In the genomic region with DNA sequence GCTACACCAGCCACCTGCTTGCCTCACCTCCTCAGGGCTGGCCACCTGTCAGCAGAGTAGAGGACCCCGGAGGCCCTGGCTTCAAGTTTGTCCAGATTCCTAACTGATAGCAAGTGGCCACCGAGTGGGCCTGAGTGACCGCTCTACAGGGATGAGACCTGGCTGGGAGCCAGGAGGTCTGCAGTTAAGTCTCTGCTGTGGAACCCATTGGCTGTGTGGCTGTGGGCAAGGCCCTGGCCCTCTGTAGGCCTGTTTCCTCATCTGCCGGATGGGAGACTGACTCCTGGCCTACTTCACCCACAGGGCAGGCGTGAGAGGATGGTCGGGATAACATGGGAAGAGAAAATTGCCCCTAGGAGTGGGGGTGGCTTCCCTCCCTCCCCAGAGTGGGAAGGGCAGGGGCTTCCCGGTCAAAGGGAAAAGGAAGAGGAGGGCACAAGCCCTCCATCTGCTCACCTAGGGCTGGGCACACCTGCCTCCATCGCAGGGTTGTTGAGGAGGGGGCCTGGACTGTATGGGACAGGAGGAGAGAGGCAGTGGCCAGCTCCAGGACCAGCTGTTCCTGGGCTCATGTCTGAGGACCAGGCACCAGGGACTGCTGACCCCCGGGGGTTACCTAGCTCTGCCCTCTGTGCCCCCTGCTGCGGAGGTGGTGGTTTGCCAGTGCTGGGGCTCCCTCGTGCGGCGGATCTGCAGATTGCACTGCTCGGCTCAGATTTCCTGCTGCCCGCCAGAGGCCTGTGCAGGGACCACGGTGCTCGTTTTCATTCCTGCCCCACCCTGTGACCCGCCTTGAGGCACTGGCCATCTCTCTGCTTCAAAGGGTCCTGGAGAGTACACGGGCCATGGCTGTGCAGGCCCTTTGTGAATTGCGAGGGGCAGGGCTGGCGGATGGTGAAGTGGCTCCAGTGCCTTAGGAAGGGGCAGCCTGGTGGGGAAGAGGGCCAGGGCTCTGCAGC, we compare ENCODE assay signal across 1 cellular context.
A peak's percentile ranks its signal among the peaks of the same experiment; 100 is the strongest.
TF ChIP-seq lines count a peak whose summit lies in the region.

No MANE protein-coding gene starts in this region.

TF ChIP-seq in HepG2, 621 proteins besides CTCF, POLR2A, EP300 and RAD21 (continued from another document and continues in another):
- TF ChIP-seq ZFP36L2 (CRISPR knock-in tag; IDR thresholded peaks at IDR 0.05) = no peak
- peak; percentile 26; the same call in 1 of the 2 replicates for TF ChIP-seq GABPB1 (CRISPR knock-in tag; IDR thresholded peaks at IDR 0.05)
- TF ChIP-seq HNRNPL (IDR thresholded peaks at IDR 0.05; ENCODE audit: low read depth, low read length) = peak; percentile 93
- TF ChIP-seq ZNF274 (CRISPR knock-in tag; IDR thresholded peaks at IDR 0.05) = 0 out of 2 replicates have a peak, but pooled peaks have one; percentile 45
- 0 out of 2 replicates have a peak, but pooled peaks have one; percentile 32 for TF ChIP-seq YEATS2 (CRISPR knock-in tag; IDR thresholded peaks at IDR 0.05; ENCODE audit: borderline replicate concordance)
- TF ChIP-seq, protein P1, sequence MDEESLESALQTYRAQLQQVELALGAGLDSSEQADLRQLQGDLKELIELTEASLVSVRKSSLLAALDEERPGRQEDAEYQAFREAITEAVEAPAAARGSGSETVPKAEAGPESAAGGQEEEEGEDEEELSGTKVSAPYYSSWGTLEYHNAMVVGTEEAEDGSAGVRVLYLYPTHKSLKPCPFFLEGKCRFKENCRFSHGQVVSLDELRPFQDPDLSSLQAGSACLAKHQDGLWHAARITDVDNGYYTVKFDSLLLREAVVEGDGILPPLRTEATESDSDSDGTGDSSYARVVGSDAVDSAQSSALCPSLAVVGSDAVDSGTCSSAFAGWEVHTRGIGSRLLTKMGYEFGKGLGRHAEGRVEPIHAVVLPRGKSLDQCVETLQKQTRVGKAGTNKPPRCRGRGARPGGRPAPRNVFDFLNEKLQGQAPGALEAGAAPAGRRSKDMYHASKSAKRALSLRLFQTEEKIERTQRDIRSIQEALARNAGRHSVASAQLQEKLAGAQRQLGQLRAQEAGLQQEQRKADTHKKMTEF (CRISPR knock-in tag; IDR thresholded peaks at IDR 0.05) = 0 out of 2 replicates have a peak, but pooled peaks have one; percentile 23
- no peak for TF ChIP-seq JUN (CRISPR knock-in tag; IDR thresholded peaks at IDR 0.05)
- TF ChIP-seq, protein P2, sequence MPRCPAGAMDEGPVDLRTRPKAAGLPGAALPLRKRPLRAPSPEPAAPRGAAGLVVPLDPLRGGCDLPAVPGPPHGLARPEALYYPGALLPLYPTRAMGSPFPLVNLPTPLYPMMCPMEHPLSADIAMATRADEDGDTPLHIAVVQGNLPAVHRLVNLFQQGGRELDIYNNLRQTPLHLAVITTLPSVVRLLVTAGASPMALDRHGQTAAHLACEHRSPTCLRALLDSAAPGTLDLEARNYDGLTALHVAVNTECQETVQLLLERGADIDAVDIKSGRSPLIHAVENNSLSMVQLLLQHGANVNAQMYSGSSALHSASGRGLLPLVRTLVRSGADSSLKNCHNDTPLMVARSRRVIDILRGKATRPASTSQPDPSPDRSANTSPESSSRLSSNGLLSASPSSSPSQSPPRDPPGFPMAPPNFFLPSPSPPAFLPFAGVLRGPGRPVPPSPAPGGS (CRISPR knock-in tag; IDR thresholded peaks at IDR 0.05) = peak; percentile 78; the same call in 1 of the 2 replicates
- TF ChIP-seq ZNF768 (CRISPR knock-in tag; IDR thresholded peaks at IDR 0.05) = no peak
- TF ChIP-seq ZNF678 (CRISPR knock-in tag; IDR thresholded peaks at IDR 0.05) = no peak
- TF ChIP-seq, protein P3, sequence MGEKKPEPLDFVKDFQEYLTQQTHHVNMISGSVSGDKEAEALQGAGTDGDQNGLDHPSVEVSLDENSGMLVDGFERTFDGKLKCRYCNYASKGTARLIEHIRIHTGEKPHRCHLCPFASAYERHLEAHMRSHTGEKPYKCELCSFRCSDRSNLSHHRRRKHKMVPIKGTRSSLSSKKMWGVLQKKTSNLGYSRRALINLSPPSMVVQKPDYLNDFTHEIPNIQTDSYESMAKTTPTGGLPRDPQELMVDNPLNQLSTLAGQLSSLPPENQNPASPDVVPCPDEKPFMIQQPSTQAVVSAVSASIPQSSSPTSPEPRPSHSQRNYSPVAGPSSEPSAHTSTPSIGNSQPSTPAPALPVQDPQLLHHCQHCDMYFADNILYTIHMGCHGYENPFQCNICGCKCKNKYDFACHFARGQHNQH (CRISPR knock-in tag; IDR thresholded peaks at IDR 0.05) = 0 out of 2 replicates have a peak, but pooled peaks have one; percentile 16
- peak; percentile 56; the same call in 1 of the 2 replicates for TF ChIP-seq ZSCAN25 (CRISPR knock-in tag; IDR thresholded peaks at IDR 0.05)
- TF ChIP-seq, protein P4, sequence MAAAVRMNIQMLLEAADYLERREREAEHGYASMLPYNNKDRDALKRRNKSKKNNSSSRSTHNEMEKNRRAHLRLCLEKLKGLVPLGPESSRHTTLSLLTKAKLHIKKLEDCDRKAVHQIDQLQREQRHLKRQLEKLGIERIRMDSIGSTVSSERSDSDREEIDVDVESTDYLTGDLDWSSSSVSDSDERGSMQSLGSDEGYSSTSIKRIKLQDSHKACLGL (CRISPR knock-in tag; IDR thresholded peaks at IDR 0.05) = no peak
- TF ChIP-seq, protein P5, sequence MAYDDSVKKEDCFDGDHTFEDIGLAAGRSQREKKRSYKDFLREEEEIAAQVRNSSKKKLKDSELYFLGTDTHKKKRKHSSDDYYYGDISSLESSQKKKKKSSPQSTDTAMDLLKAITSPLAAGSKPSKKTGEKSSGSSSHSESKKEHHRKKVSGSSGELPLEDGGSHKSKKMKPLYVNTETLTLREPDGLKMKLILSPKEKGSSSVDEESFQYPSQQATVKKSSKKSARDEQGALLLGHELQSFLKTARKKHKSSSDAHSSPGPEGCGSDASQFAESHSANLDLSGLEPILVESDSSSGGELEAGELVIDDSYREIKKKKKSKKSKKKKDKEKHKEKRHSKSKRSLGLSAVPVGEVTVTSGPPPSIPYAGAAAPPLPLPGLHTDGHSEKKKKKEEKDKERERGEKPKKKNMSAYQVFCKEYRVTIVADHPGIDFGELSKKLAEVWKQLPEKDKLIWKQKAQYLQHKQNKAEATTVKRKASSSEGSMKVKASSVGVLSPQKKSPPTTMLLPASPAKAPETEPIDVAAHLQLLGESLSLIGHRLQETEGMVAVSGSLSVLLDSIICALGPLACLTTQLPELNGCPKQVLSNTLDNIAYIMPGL (CRISPR knock-in tag; IDR thresholded peaks at IDR 0.05; ENCODE audit: borderline replicate concordance in 1 of 2, low read depth in 1 of 2) = peak in 1 of 2 experiments; percentile 28; a peak in 1 of 4 replicates
- TF ChIP-seq REL (CRISPR knock-in tag; conservative IDR thresholded peaks at IDR 0.05) = no peak
- TF ChIP-seq, protein P6, sequence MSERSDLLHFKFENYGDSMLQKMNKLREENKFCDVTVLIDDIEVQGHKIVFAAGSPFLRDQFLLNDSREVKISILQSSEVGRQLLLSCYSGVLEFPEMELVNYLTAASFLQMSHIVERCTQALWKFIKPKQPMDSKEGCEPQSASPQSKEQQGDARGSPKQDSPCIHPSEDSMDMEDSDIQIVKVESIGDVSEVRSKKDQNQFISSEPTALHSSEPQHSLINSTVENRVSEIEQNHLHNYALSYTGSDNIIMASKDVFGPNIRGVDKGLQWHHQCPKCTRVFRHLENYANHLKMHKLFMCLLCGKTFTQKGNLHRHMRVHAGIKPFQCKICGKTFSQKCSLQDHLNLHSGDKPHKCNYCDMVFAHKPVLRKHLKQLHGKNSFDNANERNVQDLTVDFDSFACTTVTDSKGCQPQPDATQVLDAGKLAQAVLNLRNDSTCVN (CRISPR knock-in tag; IDR thresholded peaks at IDR 0.05; ENCODE audit: borderline replicate concordance) = 0 out of 2 replicates have a peak, but pooled peaks have one; percentile 51
- no peak for TF ChIP-seq ZBTB38 (CRISPR knock-in tag; IDR thresholded peaks at IDR 0.05)
- TF ChIP-seq KDM2A (CRISPR knock-in tag; IDR thresholded peaks at IDR 0.05; ENCODE audit: borderline replicate concordance, low read depth) = peak; percentile 47; the same call in 1 of the 2 replicates
- no peak for TF ChIP-seq ASH2L (IDR thresholded peaks at IDR 0.05; ENCODE audit: insufficient read length, low read depth, low read length)
- peak; percentile 39; the same call in 1 of the 2 replicates for TF ChIP-seq BORCS8-MEF2B (CRISPR knock-in tag; IDR thresholded peaks at IDR 0.05)
- TF ChIP-seq ZNF20 (CRISPR knock-in tag; IDR thresholded peaks at IDR 0.05) = no peak
- TF ChIP-seq, protein P7, sequence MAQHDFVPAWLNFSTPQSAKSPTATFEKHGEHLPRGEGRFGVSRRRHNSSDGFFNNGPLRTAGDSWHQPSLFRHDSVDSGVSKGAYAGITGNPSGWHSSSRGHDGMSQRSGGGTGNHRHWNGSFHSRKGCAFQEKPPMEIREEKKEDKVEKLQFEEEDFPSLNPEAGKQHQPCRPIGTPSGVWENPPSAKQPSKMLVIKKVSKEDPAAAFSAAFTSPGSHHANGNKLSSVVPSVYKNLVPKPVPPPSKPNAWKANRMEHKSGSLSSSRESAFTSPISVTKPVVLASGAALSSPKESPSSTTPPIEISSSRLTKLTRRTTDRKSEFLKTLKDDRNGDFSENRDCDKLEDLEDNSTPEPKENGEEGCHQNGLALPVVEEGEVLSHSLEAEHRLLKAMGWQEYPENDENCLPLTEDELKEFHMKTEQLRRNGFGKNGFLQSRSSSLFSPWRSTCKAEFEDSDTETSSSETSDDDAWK (CRISPR knock-in tag; IDR thresholded peaks at IDR 0.05) = no peak
- peak; percentile 82 for TF ChIP-seq ZNF883 (CRISPR knock-in tag; IDR thresholded peaks at IDR 0.05; ENCODE audit: not compliant biosample characterization)
- TF ChIP-seq, protein P8, sequence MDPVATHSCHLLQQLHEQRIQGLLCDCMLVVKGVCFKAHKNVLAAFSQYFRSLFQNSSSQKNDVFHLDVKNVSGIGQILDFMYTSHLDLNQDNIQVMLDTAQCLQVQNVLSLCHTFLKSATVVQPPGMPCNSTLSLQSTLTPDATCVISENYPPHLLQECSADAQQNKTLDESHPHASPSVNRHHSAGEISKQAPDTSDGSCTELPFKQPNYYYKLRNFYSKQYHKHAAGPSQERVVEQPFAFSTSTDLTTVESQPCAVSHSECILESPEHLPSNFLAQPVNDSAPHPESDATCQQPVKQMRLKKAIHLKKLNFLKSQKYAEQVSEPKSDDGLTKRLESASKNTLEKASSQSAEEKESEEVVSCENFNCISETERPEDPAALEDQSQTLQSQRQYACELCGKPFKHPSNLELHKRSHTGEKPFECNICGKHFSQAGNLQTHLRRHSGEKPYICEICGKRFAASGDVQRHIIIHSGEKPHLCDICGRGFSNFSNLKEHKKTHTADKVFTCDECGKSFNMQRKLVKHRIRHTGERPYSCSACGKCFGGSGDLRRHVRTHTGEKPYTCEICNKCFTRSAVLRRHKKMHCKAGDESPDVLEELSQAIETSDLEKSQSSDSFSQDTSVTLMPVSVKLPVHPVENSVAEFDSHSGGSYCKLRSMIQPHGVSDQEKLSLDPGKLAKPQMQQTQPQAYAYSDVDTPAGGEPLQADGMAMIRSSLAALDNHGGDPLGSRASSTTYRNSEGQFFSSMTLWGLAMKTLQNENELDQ (CRISPR knock-in tag; IDR thresholded peaks at IDR 0.05; ENCODE audit: borderline replicate concordance) = no peak
- TF ChIP-seq CBX1 (IDR thresholded peaks at IDR 0.05; ENCODE audit: low read depth) = no peak
- 0 out of 2 replicates have a peak, but pooled peaks have one; percentile 35 for TF ChIP-seq ZNF598 (CRISPR knock-in tag; IDR thresholded peaks at IDR 0.05; ENCODE audit: borderline replicate concordance)
- TF ChIP-seq XRCC5 (optimal IDR thresholded peaks at IDR 0.05; ENCODE audit: low read length) = peak; percentile 81
- TF ChIP-seq, protein P9, sequence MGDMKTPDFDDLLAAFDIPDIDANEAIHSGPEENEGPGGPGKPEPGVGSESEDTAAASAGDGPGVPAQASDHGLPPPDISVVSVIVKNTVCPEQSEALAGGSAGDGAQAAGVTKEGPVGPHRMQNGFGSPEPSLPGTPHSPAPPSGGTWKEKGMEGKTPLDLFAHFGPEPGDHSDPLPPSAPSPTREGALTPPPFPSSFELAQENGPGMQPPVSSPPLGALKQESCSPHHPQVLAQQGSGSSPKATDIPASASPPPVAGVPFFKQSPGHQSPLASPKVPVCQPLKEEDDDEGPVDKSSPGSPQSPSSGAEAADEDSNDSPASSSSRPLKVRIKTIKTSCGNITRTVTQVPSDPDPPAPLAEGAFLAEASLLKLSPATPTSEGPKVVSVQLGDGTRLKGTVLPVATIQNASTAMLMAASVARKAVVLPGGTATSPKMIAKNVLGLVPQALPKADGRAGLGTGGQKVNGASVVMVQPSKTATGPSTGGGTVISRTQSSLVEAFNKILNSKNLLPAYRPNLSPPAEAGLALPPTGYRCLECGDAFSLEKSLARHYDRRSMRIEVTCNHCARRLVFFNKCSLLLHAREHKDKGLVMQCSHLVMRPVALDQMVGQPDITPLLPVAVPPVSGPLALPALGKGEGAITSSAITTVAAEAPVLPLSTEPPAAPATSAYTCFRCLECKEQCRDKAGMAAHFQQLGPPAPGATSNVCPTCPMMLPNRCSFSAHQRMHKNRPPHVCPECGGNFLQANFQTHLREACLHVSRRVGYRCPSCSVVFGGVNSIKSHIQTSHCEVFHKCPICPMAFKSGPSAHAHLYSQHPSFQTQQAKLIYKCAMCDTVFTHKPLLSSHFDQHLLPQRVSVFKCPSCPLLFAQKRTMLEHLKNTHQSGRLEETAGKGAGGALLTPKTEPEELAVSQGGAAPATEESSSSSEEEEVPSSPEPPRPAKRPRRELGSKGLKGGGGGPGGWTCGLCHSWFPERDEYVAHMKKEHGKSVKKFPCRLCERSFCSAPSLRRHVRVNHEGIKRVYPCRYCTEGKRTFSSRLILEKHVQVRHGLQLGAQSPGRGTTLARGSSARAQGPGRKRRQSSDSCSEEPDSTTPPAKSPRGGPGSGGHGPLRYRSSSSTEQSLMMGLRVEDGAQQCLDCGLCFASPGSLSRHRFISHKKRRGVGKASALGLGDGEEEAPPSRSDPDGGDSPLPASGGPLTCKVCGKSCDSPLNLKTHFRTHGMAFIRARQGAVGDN (CRISPR knock-in tag; IDR thresholded peaks at IDR 0.05) = peak; percentile 53
- TF ChIP-seq MAF1 (CRISPR knock-in tag; IDR thresholded peaks at IDR 0.05; ENCODE audit: borderline replicate concordance) = no peak
- TF ChIP-seq ZNF547 (CRISPR knock-in tag; IDR thresholded peaks at IDR 0.05) = 0 out of 2 replicates have a peak, but pooled peaks have one; percentile 55
- peak; percentile 22 for TF ChIP-seq YY1 (IDR thresholded peaks at IDR 0.05; ENCODE audit: insufficient read depth, insufficient replicate concordance, low read depth, low read length)
- no peak for TF ChIP-seq PHF20 (CRISPR knock-in tag; IDR thresholded peaks at IDR 0.05)
- TF ChIP-seq AKAP8 (CRISPR knock-in tag; IDR thresholded peaks at IDR 0.05) = peak; percentile 50; the same call in 1 of the 2 replicates
- no peak; the same call in 1 of the 2 replicates for TF ChIP-seq NR2F6 (IDR thresholded peaks at IDR 0.05)
- peak; percentile 55; the same call in 1 of the 2 replicates for TF ChIP-seq NR2F6 (CRISPR knock-in tag; IDR thresholded peaks at IDR 0.05)
- TF ChIP-seq MEIS1 (CRISPR knock-in tag; IDR thresholded peaks at IDR 0.05; ENCODE audit: borderline replicate concordance) = 0 out of 2 replicates have a peak, but pooled peaks have one; percentile 23
- TF ChIP-seq ETV5 (CRISPR knock-in tag; IDR thresholded peaks at IDR 0.05; ENCODE audit: borderline replicate concordance) = peak; percentile 40; the same call in 1 of the 2 replicates
- TF ChIP-seq FIP1L1 (IDR thresholded peaks at IDR 0.05; ENCODE audit: borderline replicate concordance, insufficient read depth, low read depth, low read length) = 0 out of 2 replicates have a peak, but pooled peaks have one; percentile 54
- peak; percentile 94 for TF ChIP-seq STAG1 (CRISPR knock-in tag; IDR thresholded peaks at IDR 0.05)
- peak; percentile 62; the same call in 1 of the 2 replicates for TF ChIP-seq ZNF709 (CRISPR knock-in tag; IDR thresholded peaks at IDR 0.05)
- peak; percentile 20 for TF ChIP-seq AGO2 (optimal IDR thresholded peaks at IDR 0.05; ENCODE audit: low read depth, low read length)
